ENCODE assay signal across 23 cellular contexts in genomic region chr6:170208171-170208601, GRCh38.
DNase-seq lines count a peak whose midpoint lies in the region; ATAC-seq and TF ChIP-seq lines count a peak whose summit lies in the region.
"Had no signal": no experiment of that assay in that cellular context is flagged by ENCODE, and none has a peak within 500 bp of the region (broad histone marks: within the 10 kb centered on the region; RNA-seq: fewer than 3 reads in every experiment).

No MANE protein-coding gene starts in this region.

- H3K36me3 ChIP-seq in neural progenitor cell: no peaks in the 10 kb centered on the region
- no peaks in the 10 kb centered on the region for H3K36me3 ChIP-seq in vagina
- H3K36me3 ChIP-seq: esophagus squamous epithelium, Peyer's patch, SJCRH30 had no signal

- H3K9me3 Mint-ChIP-seq in neural progenitor cell: peaks cover 6% of the 10 kb centered on the region
- H3K9me3 Mint-ChIP-seq: CD4-positive, alpha-beta T cell had no signal

- H3K9me3 ChIP-seq in neural progenitor cell (ENCODE audit: low read depth) (no peaks in the 10 kb centered on the region), vagina (no peaks in the 10 kb centered on the region)
- H3K9me3 ChIP-seq: esophagus squamous epithelium, Peyer's patch, SJCRH30 had no signal

- peak overlapping the region; percentile 66 for H3K27ac Mint-ChIP-seq in neural progenitor cell
- H3K27ac Mint-ChIP-seq: activated CD4-positive, alpha-beta T cell treated with anti-CD3 and anti-CD28 coated beads for 36 hours; activated naive CD8-positive, alpha-beta T cell; CD4-positive, alpha-beta T cell; H9; natural killer cell had no signal

- peaks cover 14% of the 10 kb centered on the region for H3K27me3 Mint-ChIP-seq in neural progenitor cell (ENCODE audit: insufficient read depth, low read depth)
- H3K27me3 Mint-ChIP-seq: activated CD4-positive, alpha-beta T cell treated with anti-CD3 and anti-CD28 coated beads for 36 hours; CD4-positive, alpha-beta T cell had no signal

- H3K4me3 ChIP-seq in neural progenitor cell: no peak overlapping the region
- H3K4me3 ChIP-seq in vagina: no peak overlapping the region
- H3K4me3 ChIP-seq: esophagus squamous epithelium, K562, Peyer's patch, SJCRH30 had no signal

- H3K9ac ChIP-seq in neural progenitor cell: no peak overlapping the region
- H3K9ac ChIP-seq: parathyroid adenoma had no signal

- H3K27ac ChIP-seq in neural progenitor cell (no peak overlapping the region), vagina (no peak overlapping the region)
- H3K27ac ChIP-seq: esophagus squamous epithelium, parathyroid adenoma, Peyer's patch, SJCRH30 had no signal

- H4K20me1 ChIP-seq in neural progenitor cell (ENCODE audit: low read depth): no peaks in the 10 kb centered on the region

- no peaks in the 10 kb centered on the region for H3F3A ChIP-seq in neural progenitor cell (ENCODE audit: low read depth)

- peak; percentile 13 for DNase-seq in left ventricle myocardium superior
- no peak for DNase-seq in left cardiac atrium
- DNase-seq in ecto neural progenitor cell (ENCODE audit: low spot score): peak; percentile 34
- DNase-seq in neural progenitor cell (ENCODE audit: low spot score): no peak
- peak; percentile 25 to 79 for DNase-seq in vagina (ENCODE audit: extremely low spot score in 2 of 2)
- DNase-seq: activated CD4-positive, alpha-beta T cell treated with anti-CD3 and anti-CD28 coated beads for 36 hours; activated T-cell treated with anti-CD3 and anti-CD28 coated beads for 4 hours; CD4-positive, alpha-beta T cell; cerebellar nuclear complex; effector CD8-positive, alpha-beta T cell; esophagus squamous epithelium; MM.1S; NCI-H1417 treated with DMSO at 0.1 percent for 48 hours; NCI-H524; SJCRH30 had no signal

- no peak overlapping the region for H2AFZ ChIP-seq in neural progenitor cell (replicated peaks)
- H2AFZ ChIP-seq: parathyroid adenoma had no signal

- H3K4me1 Mint-ChIP-seq in neural progenitor cell: peaks cover 21% of the 10 kb centered on the region
- H3K4me1 Mint-ChIP-seq: activated CD4-positive, alpha-beta T cell treated with anti-CD3 and anti-CD28 coated beads for 36 hours; H9 had no signal

- H3K79me2 ChIP-seq in neural progenitor cell (ENCODE audit: low read depth): no peaks in the 10 kb centered on the region
- H3K79me2 ChIP-seq: parathyroid adenoma had no signal

- TF ChIP-seq CTCF in neural progenitor cell (IDR thresholded peaks at IDR 0.05) (no peak), vagina (IDR thresholded peaks at IDR 0.05) (no peak)

- H3K27me3 ChIP-seq in neural progenitor cell (no peaks in the 10 kb centered on the region), vagina (no peaks in the 10 kb centered on the region)
- H3K27me3 ChIP-seq: Peyer's patch had no signal

- H3K4me3 Mint-ChIP-seq in neural progenitor cell: no peak overlapping the region
- H3K4me3 Mint-ChIP-seq: activated CD4-positive, alpha-beta T cell treated with anti-CD3 and anti-CD28 coated beads for 36 hours; activated naive CD8-positive, alpha-beta T cell; CD4-positive, alpha-beta T cell; H9; natural killer cell had no signal

- TF ChIP-seq POLR2A in vagina (IDR thresholded peaks at IDR 0.05): no peak

- H3K4me1 ChIP-seq in neural progenitor cell (peaks cover 3% of the 10 kb centered on the region), vagina (peaks cover 10% of the 10 kb centered on the region)
- H3K4me1 ChIP-seq: parathyroid adenoma, Peyer's patch, SJCRH30 had no signal

- H3K4me2 ChIP-seq in neural progenitor cell: no peak overlapping the region

- intact Hi-C loops in left ventricle myocardium superior (cut with micrococcal nuclease) (no loop called here), left cardiac atrium (cut with DNase I) (no loop called here), vagina (cut with DNase I) (no loop called here)

- no peak for ATAC-seq in left ventricle myocardium superior
- ATAC-seq in left cardiac atrium: no peak
- no peak for ATAC-seq in GM18517 (IDR thresholded peaks at IDR 0.05; ENCODE audit: unreplicated experiment)
- no peak for ATAC-seq in HG03039 (IDR thresholded peaks at IDR 0.05; ENCODE audit: unreplicated experiment)
- ATAC-seq: activated CD4-positive, alpha-beta T cell treated with anti-CD3 and anti-CD28 coated beads for 36 hours; K562; natural killer cell had no signal

- no peaks in the 10 kb centered on the region for H3K36me3 Mint-ChIP-seq in neural progenitor cell
- H3K36me3 Mint-ChIP-seq: activated naive CD8-positive, alpha-beta T cell had no signal

Comparison
In these comparisons a context has a peak if more than half of its experiments do, and no peak if none do; other contexts are left out.
1. DNase-seq: peak in left ventricle myocardium superior (single experiment), ecto neural progenitor cell (single experiment) and vagina (2 of 2); none in left cardiac atrium (single experiment) and neural progenitor cell (single experiment).